Comparison of ENCODE assay signal across 16 cellular contexts in genomic region chr7:44448922-44449321, GRCh38. TPM values are rescaled to one million over a fixed set of nuclear protein-coding genes. Genes with fewer than 3 reads are reported as not detected.
DNase-seq lines count a peak whose midpoint lies in the region; ATAC-seq, FAIRE-seq and TF ChIP-seq lines count a peak whose summit lies in the region.
"Had no signal": no experiment of that assay in that cellular context is flagged by ENCODE, and none has a peak within 500 bp of the region (broad histone marks: within the 10 kb centered on the region; RNA-seq: fewer than 3 reads in every experiment).

No MANE protein-coding gene starts in this region.

- H2AFZ ChIP-seq in keratinocyte (ENCODE audit: control insufficient read depth, low read length), result no peak overlapping the region

- peak; percentile 34 for FAIRE-seq in keratinocyte (lab: Jason Lieb, UNC)
- FAIRE-seq: TTC549 had no signal

- H3K4me2 ChIP-seq in BLaER1, result peak overlapping the region; percentile 46
- no peak overlapping the region for H3K4me2 ChIP-seq in keratinocyte (ENCODE audit: control insufficient read depth, extremely low read depth, insufficient read depth, low read depth, low read length)
- H3K4me2 ChIP-seq: KMS-11 had no signal

- POLR2A ChIA-PET in CD8-positive, alpha-beta T cell (lab: Charles Lee), result interaction anchor here (1.1 kb wide), 1 partner anchor 8 kb away, joined by 3 read pairs; no protein-coding TSS in a partner anchor

- peaks cover 76% of the 10 kb centered on the region for H3K79me2 ChIP-seq in keratinocyte (ENCODE audit: control insufficient read depth, insufficient read depth, low read length)

- peaks cover 73% of the 10 kb centered on the region for H3K36me3 ChIP-seq in BLaER1
- H3K36me3 ChIP-seq in CD8-positive, alpha-beta T cell (ENCODE audit: insufficient read depth, low read length), result peaks cover 41% of the 10 kb centered on the region
- peaks cover 30 to 38% of the 10 kb centered on the region in 2 experiments for H3K36me3 ChIP-seq in keratinocyte (ENCODE audit: control insufficient read depth in 2 of 2, extremely low read depth in 1 of 2, insufficient read depth in 2 of 2, low read length in 2 of 2)

- intact Hi-C loops in CD8-positive, alpha-beta T cell (cut with DNase I, micrococcal nuclease), result no loop called here

- no peak for DNase-seq in CD8-positive, alpha-beta T cell
- DNase-seq in activated naive CD4-positive, alpha-beta T cell treated with anti-CD3 and anti-CD28 coated beads, Interleukin-2, amount 50 U/mL, for 72 hours (ENCODE audit: low spot score in 2 of 2), result no peak
- DNase-seq in keratinocyte (ENCODE audit: low read depth, low spot score) (no peak), NCI-H1105 (lab: John Stamatoyannopoulos, UW) (no peak)
- no peak for DNase-seq in activated effector memory CD4-positive, alpha-beta T cell treated with Interleukin-2 at 50 U/mL for 16 hours
- DNase-seq: DMS 273 treated with DMSO at 0.1 percent for 48 hours, NCI-H2171 treated with DMSO at 0.1 percent for 48 hours, Peyer's patch, posterior cingulate gyrus, tibial artery had no signal

- ATAC-seq in CD8-positive, alpha-beta T cell, result no peak
- ATAC-seq in activated naive CD4-positive, alpha-beta T cell treated with anti-CD3 and anti-CD28 coated beads, Interleukin-2, amount 50 U/mL, for 72 hours, result no peak
- no peak for ATAC-seq in GM18909 (IDR thresholded peaks at IDR 0.05; ENCODE audit: poor library complexity, unreplicated experiment)
- no peak for ATAC-seq in GM18861 (IDR thresholded peaks at IDR 0.05; ENCODE audit: unreplicated experiment)

- no peak overlapping the region for H3K4me3 ChIP-seq in BLaER1
- H3K4me3 ChIP-seq in CD8-positive, alpha-beta T cell (ENCODE audit: low read depth, low read length), result no peak overlapping the region
- H3K4me3 ChIP-seq in keratinocyte (ENCODE audit: control insufficient read depth in 2 of 3, extremely low read depth in 1 of 3, insufficient read depth in 2 of 3, low read depth in 1 of 3, low read length in 3 of 3), result no peak overlapping the region
- H3K4me3 ChIP-seq: coronary artery, Peyer's patch, tibial artery had no signal

- CTCF ChIA-PET in CD8-positive, alpha-beta T cell (lab: Charles Lee), result no interaction called here

- H3K27ac ChIP-seq in BLaER1, result peak overlapping the region; percentile 29; the same call in 1 of the 2 replicates
- H3K27ac ChIP-seq in CD8-positive, alpha-beta T cell (ENCODE audit: low read depth, low read length), result no peak overlapping the region
- H3K27ac ChIP-seq in keratinocyte (ENCODE audit: control insufficient read depth, insufficient read depth, low read length), result no peak overlapping the region
- H3K27ac ChIP-seq: coronary artery, KMS-11, Peyer's patch, tibial artery had no signal

- no peaks in the 10 kb centered on the region for H3K9me3 ChIP-seq in BLaER1
- H3K9me3 ChIP-seq in CD8-positive, alpha-beta T cell (ENCODE audit: low read length), result no peaks in the 10 kb centered on the region
- no peaks in the 10 kb centered on the region for H3K9me3 ChIP-seq in keratinocyte (ENCODE audit: control insufficient read depth, low read depth, low read length)
- H3K9me3 ChIP-seq: Peyer's patch, tibial artery had no signal

- H3K9ac ChIP-seq in BLaER1 (no peak overlapping the region), keratinocyte (ENCODE audit: control insufficient read depth, extremely low read depth, insufficient read depth, low read length) (no peak overlapping the region)
- H3K9ac ChIP-seq: KMS-11 had no signal

- no peaks in the 10 kb centered on the region for H3K27me3 ChIP-seq in BLaER1
- no peaks in the 10 kb centered on the region for H3K27me3 ChIP-seq in CD8-positive, alpha-beta T cell (ENCODE audit: insufficient read depth, low read length)
- H3K27me3 ChIP-seq in keratinocyte (ENCODE audit: control insufficient read depth, extremely low read depth, insufficient read depth, low read length), result no peaks in the 10 kb centered on the region
- H3K27me3 ChIP-seq: Peyer's patch, tibial artery had no signal

- peaks cover 78% of the 10 kb centered on the region for H3K36me3 Mint-ChIP-seq in CD8-positive, alpha-beta T cell
- peaks cover 18 to 29% of the 10 kb centered on the region in 2 donors for H3K36me3 Mint-ChIP-seq in activated naive CD4-positive, alpha-beta T cell treated with anti-CD3 and anti-CD28 coated beads, Interleukin-2, amount 50 U/mL, for 72 hours

- dilution Hi-C loops in keratinocyte (cut with MboI; ENCODE audit: extremely low pct_ligation_motif_present, low sequenced_read_pairs), result no loop called here

- H3K9me3 Mint-ChIP-seq in CD8-positive, alpha-beta T cell, result no peaks in the 10 kb centered on the region
- no peaks in the 10 kb centered on the region for H3K9me3 Mint-ChIP-seq in activated naive CD4-positive, alpha-beta T cell treated with anti-CD3 and anti-CD28 coated beads, Interleukin-2, amount 50 U/mL, for 72 hours

- H4K20me1 ChIP-seq in BLaER1, result peaks cover 98% of the 10 kb centered on the region
- no peaks in the 10 kb centered on the region for H4K20me1 ChIP-seq in keratinocyte (ENCODE audit: control insufficient read depth, extremely low read depth, insufficient read depth, low read length)

- H3K9me1 ChIP-seq in keratinocyte (ENCODE audit: control insufficient read depth, extremely low read depth, insufficient read depth, low read length), result peaks cover 6% of the 10 kb centered on the region

- no peak overlapping the region for H3K4me3 Mint-ChIP-seq in CD8-positive, alpha-beta T cell

- peak overlapping the region; percentile 33 for H3K27ac Mint-ChIP-seq in CD8-positive, alpha-beta T cell
- peak overlapping the region; percentile 7 to 80 for H3K27ac Mint-ChIP-seq in activated naive CD4-positive, alpha-beta T cell treated with anti-CD3 and anti-CD28 coated beads, Interleukin-2, amount 50 U/mL, for 72 hours

- no peaks in the 10 kb centered on the region for H3K27me3 Mint-ChIP-seq in CD8-positive, alpha-beta T cell (ENCODE audit: low read depth)

- TF ChIP-seq CTCF in CD8-positive, alpha-beta T cell (IDR thresholded peaks at IDR 0.05), result no peak
- TF ChIP-seq CTCF in keratinocyte (optimal IDR thresholded peaks at IDR 0.05 in 1 of 3, IDR thresholded peaks at IDR 0.05 in 1 of 3, conservative IDR thresholded peaks at IDR 0.05 in 1 of 3; ENCODE audit: extremely low read depth in 1 of 3, insufficient read depth in 2 of 3, low read length in 3 of 3), result no peak

- H3K4me1 Mint-ChIP-seq in CD8-positive, alpha-beta T cell (ENCODE audit: low read depth), result peaks cover 71% of the 10 kb centered on the region

- H3K4me1 ChIP-seq in BLaER1, result peaks cover 35% of the 10 kb centered on the region
- no peaks in the 10 kb centered on the region for H3K4me1 ChIP-seq in CD8-positive, alpha-beta T cell (ENCODE audit: insufficient read depth, low read length)
- H3K4me1 ChIP-seq in keratinocyte (ENCODE audit: control insufficient read depth, extremely low read depth, insufficient read depth, low read length), result peaks cover 7% of the 10 kb centered on the region
- H3K4me1 ChIP-seq: Peyer's patch had no signal

RNA-seq across cellular contexts. Expression of gene NUDCD3, which starts 41.5 kb away (rescaled TPM):
- 10 to 100 TPM; 40.6 to 45.9 TPM for total RNA-seq in CD8-positive, alpha-beta T cell
- 100 to 1,000 TPM in 1 of 2 donors, 10 to 100 TPM in 1; 87.9 to 112 TPM for total RNA-seq in activated naive CD4-positive, alpha-beta T cell treated with anti-CD3 and anti-CD28 coated beads, Interleukin-2, amount 50 U/mL, for 72 hours
- polyA plus RNA-seq in keratinocyte, result 57.7 to 84.9 TPM (median 58.7 TPM) in 3 replicates
- polyA plus RNA-seq in keratinocyte (2011; ENCODE audit: low read depth), result 82.8 TPM
- 59.3 and 68.2 TPM in 2 replicates for polyA plus RNA-seq in keratinocyte (2011; cell fraction: cytosol; rRNA removed)
- polyA plus RNA-seq in keratinocyte (2011; cell fraction: nucleus; rRNA removed), result 131 and 147 TPM in 2 replicates
- polyA plus RNA-seq in keratinocyte (2012; ENCODE audit: low replicate concordance), result 55.7 and 78.2 TPM in 2 replicates
- polyA minus RNA-seq in keratinocyte, result 72.5 to 154 TPM (median 118 TPM) in 3 replicates
- polyA minus RNA-seq in keratinocyte (2011; cell fraction: cytosol; rRNA and poly(A)+ RNA removed), result 51.2 TPM
- polyA minus RNA-seq in keratinocyte (2011; cell fraction: nucleus; rRNA and poly(A)+ RNA removed), result 43.6 and 89.9 TPM in 2 replicates
